ENCODE assay signal across 11 cellular contexts in the genomic region with DNA sequence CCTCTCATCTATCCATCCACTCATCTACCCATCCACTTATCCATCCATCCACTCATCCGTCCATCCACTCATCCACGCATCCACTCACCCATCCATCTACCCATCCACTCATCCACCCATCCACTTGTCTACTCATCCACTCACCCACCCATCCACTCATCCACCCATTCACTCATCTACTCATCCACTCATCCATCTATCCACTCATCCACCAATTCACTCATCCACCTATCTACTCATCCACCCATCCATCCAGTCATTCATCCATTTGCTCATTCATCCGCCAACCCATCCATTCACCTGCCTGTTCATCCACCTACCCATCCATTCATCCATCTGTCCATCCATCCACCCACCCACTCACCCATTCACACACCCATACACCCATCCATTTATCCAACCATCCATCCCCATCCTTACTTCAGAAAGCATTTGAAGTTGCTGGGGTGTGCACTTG.
DNase-seq lines count a peak whose midpoint lies in the region; ATAC-seq, FAIRE-seq and TF ChIP-seq lines count a peak whose summit lies in the region.
"Had no signal": no experiment of that assay in that cellular context is flagged by ENCODE, and none has a peak within 500 bp of the region (broad histone marks: within the 10 kb centered on the region; RNA-seq: fewer than 3 reads in every experiment).

No MANE protein-coding gene starts in this region.

- H3K36me3 ChIP-seq in BLaER1 (peaks cover 75% of the 10 kb centered on the region), HUES48 (ENCODE audit: control insufficient read depth, insufficient read depth, low read length) (0 out of 2 replicates have a peak, but pooled peaks cover 8% of the 10 kb centered on the region), astrocyte (ENCODE audit: insufficient read depth, low read length) (no peaks in the 10 kb centered on the region), pancreas (no peaks in the 10 kb centered on the region)

- 96 to 98% methylated on average over 3 of the region's 3 CpGs for WGBS in pancreas, 2 donors

- H3K4me3 Mint-ChIP-seq in astrocyte (ENCODE audit: unreplicated experiment) (no peak overlapping the region), natural killer cell (peak overlapping the region; percentile 10)

- FAIRE-seq in astrocyte (lab: Jason Lieb, UNC): no peak
- no peak for FAIRE-seq in pancreas (lab: Jason Lieb, UNC)
- FAIRE-seq: TTC549 had no signal

- no peaks in the 10 kb centered on the region for H3K9me3 Mint-ChIP-seq in astrocyte (ENCODE audit: unreplicated experiment)
- peaks cover 0 to 6% of the 10 kb centered on the region in 2 donors for H3K9me3 Mint-ChIP-seq in natural killer cell

- no peak overlapping the region for H2AFZ ChIP-seq in astrocyte (ENCODE audit: low read depth, low read length)

- H3K4me3 ChIP-seq in BLaER1 (peak overlapping the region; percentile 19; the same call in 1 of the 2 replicates), HUES48 (ENCODE audit: low read depth, low read length) (no peak overlapping the region), astrocyte (ENCODE audit: insufficient read depth, low read depth, low read length) (no peak overlapping the region), pancreas (no peak overlapping the region)

- H3K36me3 Mint-ChIP-seq in astrocyte (ENCODE audit: low read depth, unreplicated experiment) (peaks cover 5% of the 10 kb centered on the region), natural killer cell (no peaks in the 10 kb centered on the region)

- H4K20me1 ChIP-seq in BLaER1 (peaks cover 98% of the 10 kb centered on the region), astrocyte (ENCODE audit: insufficient read depth, low read length) (peaks cover 85% of the 10 kb centered on the region)

- peak overlapping the region; percentile 59 for H3K9ac ChIP-seq in BLaER1
- H3K9ac ChIP-seq in HUES48 (ENCODE audit: low read depth, low read length): no peak overlapping the region
- H3K9ac ChIP-seq in astrocyte (ENCODE audit: low read length): peak overlapping the region; percentile 36

- ATAC-seq in natural killer cell: no peak
- ATAC-seq in pancreas: no peak
- no peak for ATAC-seq in HG03045 (IDR thresholded peaks at IDR 0.05; ENCODE audit: unreplicated experiment)

- DNase-seq in astrocyte (ENCODE audit: low read depth) (no peak), natural killer cell (no peak), pancreas (no peak), HUDEP-2 (lab: John Stamatoyannopoulos, UW; ENCODE audit: unreplicated experiment in 76 of 76) (no peak), OCI-M2 (lab: John Stamatoyannopoulos, UW; ENCODE audit: unreplicated experiment) (no peak)
- DNase-seq: Kasumi-1, NCI-H524 treated with DMSO at 0.1 percent for 48 hours had no signal

- H3K27ac ChIP-seq in BLaER1: peak overlapping the region; percentile 73
- peak overlapping the region; percentile 98 for H3K27ac ChIP-seq in HUES48 (ENCODE audit: low read depth, low read length)
- H3K27ac ChIP-seq in astrocyte (ENCODE audit: low read depth, low read length): peak overlapping the region; percentile 75
- H3K27ac ChIP-seq in pancreas: peak overlapping the region in 1 of 4 donors; percentile 10

- H3K79me2 ChIP-seq in astrocyte (ENCODE audit: insufficient read depth, low read length): peaks cover 92% of the 10 kb centered on the region

- intact Hi-C loops in natural killer cell (cut with micrococcal nuclease): no loop called here
- intact Hi-C loops in pancreas (cut with DNase I): no loop called here

- H3K4me2 ChIP-seq in BLaER1: peak overlapping the region; percentile 92
- peak overlapping the region; percentile 72 for H3K4me2 ChIP-seq in astrocyte (ENCODE audit: low read length)

- H3K9me3 ChIP-seq in BLaER1: no peaks in the 10 kb centered on the region
- H3K9me3 ChIP-seq in HUES48 (ENCODE audit: control insufficient read depth, insufficient read depth, low read length): no peaks in the 10 kb centered on the region
- no peaks in the 10 kb centered on the region for H3K9me3 ChIP-seq in astrocyte (ENCODE audit: insufficient read depth, low read depth, low read length)
- H3K9me3 ChIP-seq in pancreas: no peaks in the 10 kb centered on the region

- TF ChIP-seq CTCF in astrocyte (IDR thresholded peaks at IDR 0.05; ENCODE audit: insufficient read depth, low read depth, low read length) (no peak), natural killer cell (IDR thresholded peaks at IDR 0.05) (no peak), pancreas (IDR thresholded peaks at IDR 0.05) (no peak)

- H3K27ac Mint-ChIP-seq in astrocyte (ENCODE audit: unreplicated experiment) (no peak overlapping the region), natural killer cell (peak overlapping the region; percentile 8 to 63)

- H3K27me3 ChIP-seq in BLaER1 (no peaks in the 10 kb centered on the region), HUES48 (ENCODE audit: control insufficient read depth, insufficient read depth, low read length) (no peaks in the 10 kb centered on the region), astrocyte (ENCODE audit: insufficient read depth, low read length) (no peaks in the 10 kb centered on the region), pancreas (no peaks in the 10 kb centered on the region)

- H3K27me3 Mint-ChIP-seq in astrocyte (ENCODE audit: low read depth, unreplicated experiment) (no peaks in the 10 kb centered on the region), natural killer cell (ENCODE audit: low read depth in 2 of 2) (no peaks in the 10 kb centered on the region)

- H3K4me1 Mint-ChIP-seq in astrocyte (ENCODE audit: low read depth, unreplicated experiment): peaks cover 76% of the 10 kb centered on the region
- H3K4me1 Mint-ChIP-seq in natural killer cell: peaks cover 85 to 100% of the 10 kb centered on the region in 2 donors

- H3K4me1 ChIP-seq in BLaER1 (peaks cover 99% of the 10 kb centered on the region), HUES48 (ENCODE audit: control insufficient read depth, insufficient read depth, low read length) (peaks cover 70% of the 10 kb centered on the region), astrocyte (ENCODE audit: insufficient read depth, low read length) (peaks cover 77% of the 10 kb centered on the region), pancreas (peaks cover 7 to 39% (median 15%) of the 10 kb centered on the region in 3 donors)
